25 cellular contexts compared by ENCODE assay signal in the genomic region with DNA sequence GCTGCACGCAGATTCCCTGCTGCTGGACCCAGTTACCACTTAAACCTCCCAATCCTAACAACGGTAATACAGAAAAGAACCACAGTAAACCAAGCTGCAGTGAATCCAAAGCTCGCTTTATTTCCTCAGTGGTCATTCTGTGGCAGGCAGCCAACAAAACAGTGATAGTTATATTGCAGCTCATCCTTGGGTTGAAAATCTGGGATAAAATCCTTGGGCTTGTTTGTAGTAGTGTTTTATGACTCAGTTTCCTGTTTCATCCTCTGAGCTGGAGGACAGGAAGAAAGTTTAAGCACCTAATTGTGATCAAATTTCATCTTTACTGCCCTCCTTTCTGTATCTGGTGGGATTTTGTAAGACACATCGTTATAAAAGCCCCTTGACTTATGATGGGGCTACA. TPM values are rescaled to one million over a fixed set of nuclear protein-coding genes. Genes with fewer than 3 reads are reported as not detected.
A peak's percentile ranks its signal among the peaks of the same experiment; 100 is the strongest.
DNase-seq lines count a peak whose midpoint lies in the region; ATAC-seq, FAIRE-seq and TF ChIP-seq lines count a peak whose summit lies in the region.
"Had no signal": no experiment of that assay in that cellular context is flagged by ENCODE, and none has a peak within 500 bp of the region (broad histone marks: within the 10 kb centered on the region; RNA-seq: fewer than 3 reads in every experiment).

No MANE protein-coding gene starts in this region.

- no peak overlapping the region for H3K9ac ChIP-seq in endothelial cell of umbilical vein (replicated peaks; ENCODE audit: extremely low read depth, insufficient read depth, low read length)

- DNase-seq in EL (peak; percentile 64), MG63 (peak; percentile 4), endothelial cell of umbilical vein (ENCODE audit: low read depth, low spot score) (peak; percentile 68), COR-L47 (lab: John Stamatoyannopoulos, UW) (no peak)
- DNase-seq in stimulated activated naive CD4-positive, alpha-beta T cell (lab: John Stamatoyannopoulos, UW) = no peak
- DNase-seq: activated CD8-positive, alpha-beta memory T cell treated with anti-CD3 and anti-CD28 coated beads, Interleukin-2, amount 10 ng/mL, durations not matched to agents 7 days and 5 days; body of pancreas; hypothalamus; naive B cell; NCI-H524 treated with DMSO at 0.1 percent for 48 hours; right cardiac atrium; T1000; testis had no signal

- peaks cover 12% of the 10 kb centered on the region for H3K4me1 ChIP-seq in endothelial cell of umbilical vein (ENCODE audit: control insufficient read depth, extremely low read depth, insufficient read depth, low read length)
- peaks cover 11% of the 10 kb centered on the region for H3K4me1 ChIP-seq in mesodermal cell (ENCODE audit: control insufficient read depth, insufficient read depth, low read length, poor library complexity, severe bottlenecking)
- H3K4me1 ChIP-seq: testis had no signal

- no peak overlapping the region for H3K4me3 ChIP-seq in MG63
- H3K4me3 ChIP-seq in endothelial cell of umbilical vein (replicated peaks in 1 of 3; ENCODE audit: insufficient read depth in 1 of 3, low read depth in 1 of 3, low read length in 3 of 3) = no peak overlapping the region
- H3K4me3 ChIP-seq in mesodermal cell (ENCODE audit: extremely low read depth, insufficient read depth, low read length, poor library complexity, severe bottlenecking) = no peak overlapping the region
- H3K4me3 ChIP-seq: body of pancreas, coronary artery, lung, testis had no signal

- H3K27me3 ChIP-seq in MG63 (no peaks in the 10 kb centered on the region), endothelial cell of umbilical vein (ENCODE audit: control insufficient read depth in 2 of 2, insufficient read depth in 2 of 2, low read length in 2 of 2) (no peaks in the 10 kb centered on the region)
- H3K27me3 ChIP-seq: body of pancreas, testis had no signal

- CTCF ChIA-PET in endothelial cell of umbilical vein (lab: Charles Lee) = interaction anchor here (0.6 to 1.4 kb wide), 5 partner anchors 18 to 313 kb away, joined by 3 to 8 read pairs (median 3); no protein-coding TSS in a partner anchor

- WGBS in mesodermal cell (ENCODE audit: insufficient coverage in 2 of 2), 2 experiments = 81 to 100% methylated on average over 2 to 3 of the region's 4 CpGs

- H3K9me1 ChIP-seq in endothelial cell of umbilical vein (replicated peaks; ENCODE audit: control insufficient read depth, extremely low read depth, insufficient read depth, low read length) = no peaks in the 10 kb centered on the region

- POLR2A ChIA-PET in endothelial cell of umbilical vein (lab: Charles Lee) = no interaction called here

- intact Hi-C loops in endothelial cell of umbilical vein (cut with micrococcal nuclease) = loop anchor here (2.0 kb wide), 1 partner anchor 312 kb away; no protein-coding TSS in a partner anchor

- H3K4me2 ChIP-seq in endothelial cell of umbilical vein (ENCODE audit: insufficient read depth, low read length) = peak overlapping the region; percentile 15

- H3K79me2 ChIP-seq in endothelial cell of umbilical vein (ENCODE audit: control insufficient read depth, insufficient read depth, low read length) = no peaks in the 10 kb centered on the region

- no peak for TF ChIP-seq POLR2A in endothelial cell of umbilical vein (IDR thresholded peaks at IDR 0.05; ENCODE audit: low read depth, low read length)

- no peak for TF ChIP-seq CTCF in endothelial cell of umbilical vein (IDR thresholded peaks at IDR 0.05; ENCODE audit: extremely low read depth in 1 of 2, insufficient read depth in 1 of 2, low read depth in 1 of 2, low read length in 2 of 2)

- H3K36me3 ChIP-seq in MG63 = no peaks in the 10 kb centered on the region
- H3K36me3 ChIP-seq in endothelial cell of umbilical vein (ENCODE audit: control insufficient read depth in 2 of 2, extremely low read depth in 1 of 2, insufficient read depth in 2 of 2, low read length in 2 of 2) = peaks cover 0 to 2% of the 10 kb centered on the region in 2 experiments
- no peaks in the 10 kb centered on the region for H3K36me3 ChIP-seq in mesodermal cell (ENCODE audit: control insufficient read depth, insufficient read depth, low read length)

- ATAC-seq in HG03460 (IDR thresholded peaks at IDR 0.05; ENCODE audit: unreplicated experiment) = no peak
- ATAC-seq in activated CD4-positive, CD25-positive, alpha-beta regulatory T cell treated with anti-CD3 and anti-CD28 coated beads, Interleukin-2, amount 50 U/mL, for 24 hours = no peak
- ATAC-seq: activated CD8-positive, alpha-beta memory T cell treated with anti-CD3 and anti-CD28 coated beads, Interleukin-2, amount 10 ng/mL, durations not matched to agents 7 days and 5 days; activated naive CD4-positive, alpha-beta T cell treated with anti-CD3 and anti-CD28 coated beads, Interleukin-2, amount 50 U/mL, for 72 hours; body of pancreas; right cardiac atrium; stimulated activated effector memory CD8-positive, alpha-beta T cell treated with anti-CD3 and anti-CD28 coated beads, Interleukin-12 subunit alpha, Interleukin-12 subunit beta, amount 100 ng/mL, for 72 hours had no signal

- no peak overlapping the region for H2AFZ ChIP-seq in endothelial cell of umbilical vein (ENCODE audit: low read depth, low read length)

- dilution Hi-C loops in endothelial cell of umbilical vein (cut with MboI; ENCODE audit: extremely low pct_ligation_motif_present, low sequenced_read_pairs) = no loop called here

- H4K20me1 ChIP-seq in endothelial cell of umbilical vein (replicated peaks; ENCODE audit: control insufficient read depth, extremely low read depth, insufficient read depth, low read length) = no peaks in the 10 kb centered on the region

- peak; percentile 88 for FAIRE-seq in endothelial cell of umbilical vein (lab: Jason Lieb, UNC)
- FAIRE-seq: endometrium, frontal cortex, G401.6, keratinocyte had no signal

- H3K27ac ChIP-seq in endothelial cell of umbilical vein (ENCODE audit: insufficient read depth, low read depth, low read length) = no peak overlapping the region
- H3K27ac ChIP-seq in mesodermal cell (ENCODE audit: low read depth, low read length, severe bottlenecking) = peak overlapping the region; percentile 44
- H3K27ac ChIP-seq: body of pancreas, coronary artery, RWPE1, testis had no signal

- H3K9me3 ChIP-seq in MG63 (no peaks in the 10 kb centered on the region), endothelial cell of umbilical vein (replicated peaks; ENCODE audit: control insufficient read depth, insufficient read depth, low read length) (no peaks in the 10 kb centered on the region), mesodermal cell (ENCODE audit: control insufficient read depth, low read length) (no peaks in the 10 kb centered on the region)
- H3K9me3 ChIP-seq: body of pancreas, testis had no signal

- no TSS peak for BruUV-seq in endothelial cell of umbilical vein (replicated peaks; lab: Mats Ljungman, UMichigan)

TF ChIP-seq in endothelial cell of umbilical vein, 7 proteins besides CTCF, POLR2A, EP300 and RAD21:
- TF ChIP-seq EZH2 (IDR thresholded peaks at IDR 0.05; ENCODE audit: borderline replicate concordance, low read depth, low read length, severe bottlenecking) (no peak), JUN (IDR thresholded peaks at IDR 0.05; ENCODE audit: borderline replicate concordance, insufficient read depth, insufficient read length, low read depth) (peak; percentile 34), MYC (IDR thresholded peaks at IDR 0.05; ENCODE audit: low read depth, low read length) (no peak), FOS (IDR thresholded peaks at IDR 0.05; ENCODE audit: borderline replicate concordance, insufficient read depth, low read length) (peak; percentile 47)

RNA-seq across cellular contexts. Expression of a gene that starts 31.4 kb away (rescaled TPM):
- 21.5 and 27.4 TPM in 2 replicates for total RNA-seq in MG63 (2014; rRNA removed; shearing (Covaris generic); ENCODE audit: low replicate concordance)
- 104 and 128 TPM in 2 replicates for total RNA-seq in endothelial cell of umbilical vein
- 23.8 and 39.6 TPM in 2 replicates for polyA plus RNA-seq in endothelial cell of umbilical vein
- polyA plus RNA-seq in endothelial cell of umbilical vein (2011; cell fraction: cytosol; rRNA removed) = 22.7 and 22.9 TPM in 2 replicates
- 54.8 and 56.7 TPM in 2 replicates for polyA plus RNA-seq in endothelial cell of umbilical vein (2011; cell fraction: nucleus; rRNA removed)
- polyA plus RNA-seq in endothelial cell of umbilical vein (2012) = 32.1 and 48.0 TPM in 2 replicates
- 134 and 181 TPM in 2 replicates for polyA minus RNA-seq in endothelial cell of umbilical vein
- polyA minus RNA-seq in endothelial cell of umbilical vein (2011; cell fraction: cytosol; rRNA and poly(A)+ RNA removed) = 25.8 TPM
- polyA minus RNA-seq in endothelial cell of umbilical vein (2011; cell fraction: nucleus; rRNA and poly(A)+ RNA removed) = 51.3 and 88.1 TPM in 2 replicates
- polyA plus RNA-seq in mesodermal cell (2013, experiment 1 of 2) = 165 TPM
- 167 TPM for polyA plus RNA-seq in mesodermal cell (2013, experiment 2 of 2)

Comparison
In these comparisons a context has a peak if more than half of its experiments do, and no peak if none do; other contexts are left out.
1. DNase-seq: peak in EL (single experiment), MG63 (single experiment) and endothelial cell of umbilical vein (single experiment); none in COR-L47 (single experiment) and stimulated activated naive CD4-positive, alpha-beta T cell (0 of 6).